In the genomic region with DNA sequence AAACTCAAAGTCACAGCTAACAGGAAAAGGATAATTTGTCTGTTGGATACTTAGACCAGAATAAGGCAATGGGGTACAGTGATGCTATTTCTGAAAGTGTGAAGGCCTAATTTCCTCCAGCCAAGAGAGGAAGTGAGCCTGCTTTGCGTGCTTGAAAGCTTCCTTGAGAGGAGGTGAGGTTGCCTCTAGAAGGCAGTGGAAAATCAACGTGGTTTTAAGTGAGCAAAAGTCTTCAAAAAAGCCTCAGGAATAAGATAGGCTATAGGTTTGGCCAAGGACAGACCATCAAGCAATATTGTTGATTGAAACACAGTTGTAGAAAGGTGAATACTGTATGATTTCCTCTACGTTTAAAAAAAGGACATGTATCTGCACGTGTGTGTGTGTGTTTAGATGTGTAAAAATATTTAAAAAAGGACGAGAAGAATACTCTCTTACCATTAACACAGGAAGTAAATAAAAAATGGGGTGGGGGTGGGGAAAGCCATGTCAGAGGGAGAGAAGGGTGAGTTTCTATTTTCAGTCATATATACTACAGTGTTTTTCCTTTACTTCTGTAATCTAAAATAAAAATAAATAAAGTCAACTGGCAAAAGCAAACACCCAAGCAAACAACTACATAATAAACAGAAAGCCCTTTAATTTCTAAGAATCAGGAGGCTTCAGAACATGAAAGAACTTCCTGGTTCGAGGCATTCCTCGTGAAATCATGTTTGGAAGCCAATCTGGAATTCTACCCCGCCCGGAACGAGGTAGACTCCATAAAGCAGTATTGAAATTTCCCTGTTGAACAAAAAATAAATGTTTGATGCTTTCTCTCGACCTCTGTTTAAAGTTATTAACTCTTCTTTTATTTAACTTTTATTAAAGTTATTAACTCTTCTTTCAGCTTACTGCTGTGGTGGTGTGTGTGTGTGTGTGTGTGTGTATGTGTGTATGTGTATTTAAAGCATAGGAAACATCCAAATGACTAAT, we compare ENCODE assay signal across 7 cellular contexts.
A peak's percentile ranks its signal among the peaks of the same experiment; 100 is the strongest.
DNase-seq lines count a peak whose midpoint lies in the region; ATAC-seq, FAIRE-seq and TF ChIP-seq lines count a peak whose summit lies in the region.

No MANE protein-coding gene starts in this region.

- 46% methylated on average over 11 of the region's 11 CpGs for WGBS in GM12878 (ENCODE audit: insufficient coverage, insufficient replicate concordance, low lambda C conversion rate, missing lambda C conversion rate)

- no peaks in the 10 kb centered on the region for H3K36me3 ChIP-seq in GM12878 (ENCODE audit: control insufficient read depth in 2 of 2, insufficient read depth in 2 of 2, low read length in 1 of 2)

- peak overlapping the region; percentile 2; the same call in 1 of the 2 replicates for H3K4me3 ChIP-seq in GM12878

- H3K4me3 Mint-ChIP-seq in naive thymus-derived CD8-positive, alpha-beta T cell: peak overlapping the region; percentile 1 to 77 (median 68)

- DNase-seq in NOMO-1 treated with dmso at 0.1 percent for 144 hours (lab: John Stamatoyannopoulos, UW; ENCODE audit: unreplicated experiment): peak; percentile 89
- peak; percentile 86 for DNase-seq in GM12878 (ENCODE audit: low read depth, low spot score)
- peak in 5 of 10 donors; percentile 4 to 55 (median 51) for DNase-seq in naive thymus-derived CD8-positive, alpha-beta T cell
- DNase-seq in ecto neural progenitor cell (ENCODE audit: low spot score): no peak
- DNase-seq in middle frontal gyrus (ENCODE audit: extremely low spot score, low spot score): no peak

- TF ChIP-seq CTCF in GM12878 (IDR thresholded peaks at IDR 0.05 in 2 of 3, conservative IDR thresholded peaks at IDR 0.05 in 1 of 3; ENCODE audit: control insufficient read depth in 2 of 3, extremely low read depth in 1 of 3, insufficient read depth in 1 of 3, low read depth in 3 of 3, low read length in 3 of 3): no peak

- peaks cover 64% of the 10 kb centered on the region for H3K4me1 ChIP-seq in GM12878 (ENCODE audit: control insufficient read depth, insufficient read depth, low read length)

- H3K79me2 ChIP-seq in GM12878 (ENCODE audit: control insufficient read depth, insufficient read depth, low read length): no peaks in the 10 kb centered on the region

- H3K9me3 ChIP-seq in GM12878 (replicated peaks; ENCODE audit: control insufficient read depth, insufficient read depth, low read length): no peaks in the 10 kb centered on the region; the same call in 2 of the 3 replicates

- SMC1A ChIA-PET in GM12878 (lab: Charles Lee; ENCODE audit: uncharacterized antibody, unreplicated experiment): interaction anchor here (0.5 to 12.5 kb wide), 35 partner anchors 15 to 188 kb away, joined by 3 to 290 read pairs (median 6); no protein-coding TSS in a partner anchor

- peaks cover 31 to 78% (median 74%) of the 10 kb centered on the region in 4 donors for H3K4me1 Mint-ChIP-seq in naive thymus-derived CD8-positive, alpha-beta T cell

- TF ChIP-seq POLR2A in GM12878 (IDR thresholded peaks at IDR 0.05; ENCODE audit: low read depth, low read length): no peak

- H3K27ac ChIP-seq in GM12878 (ENCODE audit: control insufficient read depth, insufficient read depth): peak overlapping the region; percentile 99

- TF ChIP-seq EP300 in GM12878 (IDR thresholded peaks at IDR 0.05; ENCODE audit: borderline replicate concordance in 1 of 2, control insufficient read depth in 1 of 2, low read depth in 2 of 2, low read length in 2 of 2): peak; percentile 56 to 89; a peak in 3 of 4 replicates

- peak overlapping the region; percentile 91 to 98 (median 96) for H3K27ac Mint-ChIP-seq in naive thymus-derived CD8-positive, alpha-beta T cell

- ATAC-seq in GM18519 (IDR thresholded peaks at IDR 0.05; ENCODE audit: low FRiP score, unreplicated experiment) (peak; percentile 52), HG02610 (IDR thresholded peaks at IDR 0.05; ENCODE audit: unreplicated experiment) (peak; percentile 72), GM12878 (peak; percentile 83)
- peak; percentile 58 to 73 for ATAC-seq in naive thymus-derived CD8-positive, alpha-beta T cell

- RAD21 ChIA-PET in GM12878 (lab: Charles Lee; ENCODE audit: unreplicated experiment): interaction anchor here (0.6 to 5.6 kb wide), 32 partner anchors 9 to 188 kb away, joined by 3 to 41 read pairs (median 6); no protein-coding TSS in a partner anchor

- CTCF ChIA-PET in GM12878 (lab: Yijun Ruan, JAX): interaction anchor here (0.6 to 4.4 kb wide), 12 partner anchors 13 to 165 kb away, joined by 3 to 47 read pairs (median 3); no protein-coding TSS in a partner anchor

- peak overlapping the region; percentile 64 for H3K9ac ChIP-seq in GM12878 (ENCODE audit: control insufficient read depth, insufficient read depth, low read length)

- POLR2A ChIA-PET in GM12878 (lab: Charles Lee): interaction anchor here (0.5 to 4.2 kb wide), 9 partner anchors 10 to 156 kb away, joined by 3 to 49 read pairs (median 3); no protein-coding TSS in a partner anchor
- POLR2A ChIA-PET in naive thymus-derived CD8-positive, alpha-beta T cell (lab: Charles Lee): interaction anchor here (0.5 to 1.8 kb wide), 17 partner anchors 12 to 173 kb away, joined by 3 to 9 read pairs (median 3); no protein-coding TSS in a partner anchor

- FAIRE-seq in GM12878 (lab: Jason Lieb, UNC): peak; percentile 54

- no peaks in the 10 kb centered on the region for H3K27me3 Mint-ChIP-seq in naive thymus-derived CD8-positive, alpha-beta T cell

- H4K20me1 ChIP-seq in GM12878 (ENCODE audit: control insufficient read depth, insufficient read depth): no peaks in the 10 kb centered on the region

- BruUV-seq in GM12878 (replicated peaks; lab: Mats Ljungman, UMichigan): TSS peak; percentile 83

- in situ Hi-C loops in GM12878 (cut with MboI): no loop called here

- peak overlapping the region; percentile 77 for H2AFZ ChIP-seq in GM12878 (ENCODE audit: control insufficient read depth, low read depth, low read length)

- H3K36me3 Mint-ChIP-seq in naive thymus-derived CD8-positive, alpha-beta T cell: no peaks in the 10 kb centered on the region

- peak overlapping the region; percentile 66 for H3K4me2 ChIP-seq in GM12878 (ENCODE audit: control insufficient read depth, insufficient read depth)

- no peaks in the 10 kb centered on the region for H3K9me3 Mint-ChIP-seq in naive thymus-derived CD8-positive, alpha-beta T cell

- peak; percentile 47 for TF ChIP-seq RAD21 in GM12878 (IDR thresholded peaks at IDR 0.05; ENCODE audit: insufficient read depth, low read depth, low read length)

- intact Hi-C loops in GM12878 (cut with micrococcal nuclease; ENCODE audit: unreplicated experiment): loop anchor here (2.0 to 5.0 kb wide), 6 partner anchors 44 to 174 kb away; no protein-coding TSS in a partner anchor

- no peaks in the 10 kb centered on the region for H3K27me3 ChIP-seq in GM12878 (replicated peaks in 1 of 2; ENCODE audit: control insufficient read depth in 2 of 2, insufficient read depth in 2 of 2, low read length in 1 of 2)

TF ChIP-seq in GM12878, 131 proteins besides CTCF, POLR2A, EP300 and RAD21 (continues in another document):
- TF ChIP-seq SPI1 (IDR thresholded peaks at IDR 0.05; ENCODE audit: borderline replicate concordance, insufficient read depth, low read depth, low read length): peak; percentile 98
- TF ChIP-seq, protein P1, sequence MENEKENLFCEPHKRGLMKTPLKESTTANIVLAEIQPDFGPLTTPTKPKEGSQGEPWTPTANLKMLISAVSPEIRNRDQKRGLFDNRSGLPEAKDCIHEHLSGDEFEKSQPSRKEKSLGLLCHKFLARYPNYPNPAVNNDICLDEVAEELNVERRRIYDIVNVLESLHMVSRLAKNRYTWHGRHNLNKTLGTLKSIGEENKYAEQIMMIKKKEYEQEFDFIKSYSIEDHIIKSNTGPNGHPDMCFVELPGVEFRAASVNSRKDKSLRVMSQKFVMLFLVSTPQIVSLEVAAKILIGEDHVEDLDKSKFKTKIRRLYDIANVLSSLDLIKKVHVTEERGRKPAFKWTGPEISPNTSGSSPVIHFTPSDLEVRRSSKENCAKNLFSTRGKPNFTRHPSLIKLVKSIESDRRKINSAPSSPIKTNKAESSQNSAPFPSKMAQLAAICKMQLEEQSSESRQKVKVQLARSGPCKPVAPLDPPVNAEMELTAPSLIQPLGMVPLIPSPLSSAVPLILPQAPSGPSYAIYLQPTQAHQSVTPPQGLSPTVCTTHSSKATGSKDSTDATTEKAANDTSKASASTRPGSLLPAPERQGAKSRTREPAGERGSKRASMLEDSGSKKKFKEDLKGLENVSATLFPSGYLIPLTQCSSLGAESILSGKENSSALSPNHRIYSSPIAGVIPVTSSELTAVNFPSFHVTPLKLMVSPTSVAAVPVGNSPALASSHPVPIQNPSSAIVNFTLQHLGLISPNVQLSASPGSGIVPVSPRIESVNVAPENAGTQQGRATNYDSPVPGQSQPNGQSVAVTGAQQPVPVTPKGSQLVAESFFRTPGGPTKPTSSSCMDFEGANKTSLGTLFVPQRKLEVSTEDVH (IDR thresholded peaks at IDR 0.05; ENCODE audit: low read depth, partially characterized antibody): no peak
- TF ChIP-seq EGR1 (IDR thresholded peaks at IDR 0.05; ENCODE audit: borderline replicate concordance in 1 of 2, low read depth in 2 of 2, low read length in 2 of 2): peak in 1 of 2 experiments; percentile 46; a peak in 1 of 3 replicates
- TF ChIP-seq PAX5 (IDR thresholded peaks at IDR 0.05; ENCODE audit: borderline replicate concordance, low read depth, low read length): peak; percentile 73; the same call in 1 of the 2 replicates
- peak; percentile 41; the same call in 1 of the 2 replicates for TF ChIP-seq NR2C1 (IDR thresholded peaks at IDR 0.05)
- peak; percentile 85; the same call in 1 of the 2 replicates for TF ChIP-seq NBN (IDR thresholded peaks at IDR 0.05)
- no peak for TF ChIP-seq HCFC1 (IDR thresholded peaks at IDR 0.05; ENCODE audit: low read length)
- TF ChIP-seq, protein P2, sequence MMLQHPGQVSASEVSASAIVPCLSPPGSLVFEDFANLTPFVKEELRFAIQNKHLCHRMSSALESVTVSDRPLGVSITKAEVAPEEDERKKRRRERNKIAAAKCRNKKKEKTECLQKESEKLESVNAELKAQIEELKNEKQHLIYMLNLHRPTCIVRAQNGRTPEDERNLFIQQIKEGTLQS (IDR thresholded peaks at IDR 0.05; ENCODE audit: borderline replicate concordance, extremely low read depth, low read depth, low read length): no peak

Comparison
In these comparisons a context has a peak if more than half of its experiments do, and no peak if none do; other contexts are left out.
1. DNase-seq: peak in NOMO-1 treated with dmso at 0.1 percent for 144 hours (single experiment) and GM12878 (single experiment); none in ecto neural progenitor cell (single experiment) and middle frontal gyrus (single experiment).
2. Peak in every context shown above with its lines, with median percentiles within 50 percentile points of each other: ATAC-seq.